Comparison of ENCODE assay signal across 9 cellular contexts in the genomic region with DNA sequence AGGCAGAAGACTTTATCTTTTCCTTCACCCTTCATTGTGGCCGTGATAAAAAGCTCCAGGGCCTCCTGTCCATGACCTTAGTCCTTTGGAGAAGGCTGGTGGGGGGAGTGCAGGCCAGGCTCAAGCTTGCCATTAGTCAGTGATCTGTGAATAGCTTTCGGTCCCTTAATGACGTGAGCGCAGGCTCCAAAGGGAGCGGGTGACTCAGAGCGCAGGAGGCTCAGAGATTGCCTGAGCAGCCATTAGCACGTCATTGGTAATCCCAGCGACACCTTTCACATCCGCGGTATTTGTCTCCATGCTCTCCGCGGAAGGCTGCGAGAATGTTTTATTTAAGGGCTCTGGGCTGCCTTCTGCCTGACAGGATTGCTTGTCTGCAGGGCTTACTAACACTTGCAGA.
DNase-seq lines count a peak whose midpoint lies in the region; ATAC-seq, FAIRE-seq and TF ChIP-seq lines count a peak whose summit lies in the region.
"Had no signal": no experiment of that assay in that cellular context is flagged by ENCODE, and none has a peak within 500 bp of the region (broad histone marks: within the 10 kb centered on the region; RNA-seq: fewer than 3 reads in every experiment).

No MANE protein-coding gene starts in this region.

- H3K27ac ChIP-seq in testis = peak overlapping the region in 1 of 2 donors; percentile 67
- H3K27ac ChIP-seq: C4-2B had no signal

- no peak overlapping the region for H3K4me3 Mint-ChIP-seq in activated naive CD8-positive, alpha-beta T cell treated with anti-CD3 and anti-CD28 coated beads for 36 hours
- H3K4me3 Mint-ChIP-seq in activated naive CD8-positive, alpha-beta T cell treated with anti-CD3 and anti-CD28 coated beads, Interleukin-2, amount 50 U/mL, for 24 hours = no peak overlapping the region

- intact Hi-C loops in testis (cut with DNase I; ENCODE audit: low total_unique reads) = no loop called here

- no peak for FAIRE-seq in GM12891 (lab: Jason Lieb, UNC)

- H3K9me3 ChIP-seq in testis = no peaks in the 10 kb centered on the region

- peaks cover 2% of the 10 kb centered on the region for H3K4me1 Mint-ChIP-seq in activated naive CD8-positive, alpha-beta T cell treated with anti-CD3 and anti-CD28 coated beads for 36 hours
- no peaks in the 10 kb centered on the region for H3K4me1 Mint-ChIP-seq in activated naive CD8-positive, alpha-beta T cell treated with anti-CD3 and anti-CD28 coated beads, Interleukin-2, amount 50 U/mL, for 24 hours

- DNase-seq in activated naive CD8-positive, alpha-beta T cell treated with anti-CD3 and anti-CD28 coated beads for 36 hours = peak; percentile 2
- no peak for DNase-seq in activated naive CD8-positive, alpha-beta T cell treated with anti-CD3 and anti-CD28 coated beads, Interleukin-2, amount 50 U/mL, for 24 hours
- DNase-seq in dedifferentiated amniotic fluid mesenchymal stem cell (ENCODE audit: extremely low spot score) (peak; percentile 91), kidney tubule cell (ENCODE audit: low spot score) (peak; percentile 91), testis (peak; percentile 82), GM12891 (ENCODE audit: insufficient read length, low spot score) (no peak)
- no peak for DNase-seq in effector CD4-positive, alpha-beta T cell
- no peak for DNase-seq in stimulated activated CD4-positive, alpha-beta T cell treated with anti-CD3 and anti-CD28 coated beads, Interleukin-4, amount 100 ng/mL, for 1 hour

- TF ChIP-seq CTCF in testis (IDR thresholded peaks at IDR 0.05) = no peak

- H3K27me3 Mint-ChIP-seq in activated naive CD8-positive, alpha-beta T cell treated with anti-CD3 and anti-CD28 coated beads for 36 hours = peaks cover 9% of the 10 kb centered on the region
- H3K27me3 Mint-ChIP-seq in activated naive CD8-positive, alpha-beta T cell treated with anti-CD3 and anti-CD28 coated beads, Interleukin-2, amount 50 U/mL, for 24 hours = no peaks in the 10 kb centered on the region

- no peak for TF ChIP-seq POLR2A in testis (IDR thresholded peaks at IDR 0.05)
- TF ChIP-seq POLR2A in GM12891 (IDR thresholded peaks at IDR 0.05; ENCODE audit: low read depth, low read length) = no peak

- no peaks in the 10 kb centered on the region for H3K4me1 ChIP-seq in testis

- H3K27ac Mint-ChIP-seq in activated naive CD8-positive, alpha-beta T cell treated with anti-CD3 and anti-CD28 coated beads for 36 hours = no peak overlapping the region
- H3K27ac Mint-ChIP-seq in activated naive CD8-positive, alpha-beta T cell treated with anti-CD3 and anti-CD28 coated beads, Interleukin-2, amount 50 U/mL, for 24 hours = no peak overlapping the region

- H3K36me3 ChIP-seq in testis (ENCODE audit: low read depth, missing control alignments) = no peaks in the 10 kb centered on the region

- H3K27me3 ChIP-seq in testis = no peaks in the 10 kb centered on the region

- WGBS in testis, 2 donors = 0 to 5% methylated on average over 13 of the region's 13 CpGs

- peak overlapping the region in 1 of 2 donors; percentile 6 for H3K4me3 ChIP-seq in testis

- H3K9me3 Mint-ChIP-seq in activated naive CD8-positive, alpha-beta T cell treated with anti-CD3 and anti-CD28 coated beads for 36 hours = peaks cover 5% of the 10 kb centered on the region
- H3K9me3 Mint-ChIP-seq in activated naive CD8-positive, alpha-beta T cell treated with anti-CD3 and anti-CD28 coated beads, Interleukin-2, amount 50 U/mL, for 24 hours = peaks cover 6% of the 10 kb centered on the region

- no peaks in the 10 kb centered on the region for H3K36me3 Mint-ChIP-seq in activated naive CD8-positive, alpha-beta T cell treated with anti-CD3 and anti-CD28 coated beads for 36 hours
- H3K36me3 Mint-ChIP-seq in activated naive CD8-positive, alpha-beta T cell treated with anti-CD3 and anti-CD28 coated beads, Interleukin-2, amount 50 U/mL, for 24 hours (ENCODE audit: low read depth) = no peaks in the 10 kb centered on the region

- no peak for ATAC-seq in activated naive CD8-positive, alpha-beta T cell treated with anti-CD3 and anti-CD28 coated beads, Interleukin-2, amount 50 U/mL, for 24 hours

TF ChIP-seq in GM12891, 5 proteins besides CTCF, POLR2A, EP300 and RAD21:
- TF ChIP-seq SPI1 (IDR thresholded peaks at IDR 0.05; ENCODE audit: low read depth, low read length) = no peak

Comparison
In these comparisons a context has a peak if more than half of its experiments do, and no peak if none do; other contexts are left out.
1. DNase-seq: peak in activated naive CD8-positive, alpha-beta T cell treated with anti-CD3 and anti-CD28 coated beads for 36 hours (single experiment), dedifferentiated amniotic fluid mesenchymal stem cell (single experiment), kidney tubule cell (single experiment) and testis (single experiment); none in activated naive CD8-positive, alpha-beta T cell treated with anti-CD3 and anti-CD28 coated beads, Interleukin-2, amount 50 U/mL, for 24 hours (single experiment), effector CD4-positive, alpha-beta T cell (single experiment), stimulated activated CD4-positive, alpha-beta T cell treated with anti-CD3 and anti-CD28 coated beads, Interleukin-4, amount 100 ng/mL, for 1 hour (single experiment) and GM12891 (single experiment).